22 cellular contexts compared by ENCODE assay signal in genomic region chr9:114235113-114235589, GRCh38.
DNase-seq lines count a peak whose midpoint lies in the region; ATAC-seq and TF ChIP-seq lines count a peak whose summit lies in the region.
"Had no signal": no experiment of that assay in that cellular context is flagged by ENCODE, and none has a peak within 500 bp of the region (broad histone marks: within the 10 kb centered on the region; RNA-seq: fewer than 3 reads in every experiment).

No MANE protein-coding gene starts in this region.

- H4K20me1 ChIP-seq in GM23338 (replicated peaks; ENCODE audit: insufficient read depth), result no peaks in the 10 kb centered on the region

- H3K36me3 ChIP-seq in GM23338 (ENCODE audit: insufficient read depth), result no peaks in the 10 kb centered on the region
- H3K36me3 ChIP-seq in effector memory CD4-positive, alpha-beta T cell (ENCODE audit: control insufficient read depth, insufficient read depth, low read length), result no peaks in the 10 kb centered on the region
- H3K36me3 ChIP-seq: gastrocnemius medialis, thyroid gland had no signal

- peak; percentile 21; the same call in 2 of the 3 replicates for ATAC-seq in GM23338
- no peak for ATAC-seq in GM18868 (IDR thresholded peaks at IDR 0.05; ENCODE audit: unreplicated experiment)
- no peak for ATAC-seq in HG02571 (IDR thresholded peaks at IDR 0.05; ENCODE audit: unreplicated experiment)
- ATAC-seq: gastrocnemius medialis, left colon had no signal

- no peak for TF ChIP-seq CTCF in GM23338 (conservative IDR thresholded peaks at IDR 0.05; ENCODE audit: low read depth in 2 of 2)
- TF ChIP-seq CTCF in nephron (IDR thresholded peaks at IDR 0.05; ENCODE audit: unreplicated experiment in 3 of 3), result no peak

- H3K27me3 Mint-ChIP-seq in GM23338 (ENCODE audit: insufficient read depth, low read depth, poor library complexity), result peaks cover 13% of the 10 kb centered on the region
- H3K27me3 Mint-ChIP-seq in nephron (ENCODE audit: low read depth), result peaks cover 11% of the 10 kb centered on the region

- peak; percentile 33 for DNase-seq in activated CD4-positive, alpha-beta T cell treated with anti-CD3 and anti-CD28 coated beads for 48 hours
- no peak for DNase-seq in activated CD4-positive, alpha-beta T cell treated with anti-CD3 and anti-CD28 coated beads for 4 hours
- no peak for DNase-seq in GM23338 (ENCODE audit: low spot score)
- DNase-seq in NCI-H345 treated with DMSO at 0.1 percent for 48 hours (lab: John Stamatoyannopoulos, UW; ENCODE audit: unreplicated experiment), result peak; percentile 19
- DNase-seq in effector memory CD4-positive, alpha-beta T cell, result no peak
- DNase-seq: activated CD4-positive, alpha-beta T cell treated with anti-CD3 and anti-CD28 coated beads, Interleukin-2, amount 10 ng/mL, durations not matched to agents 7 days and 5 days; activated naive CD4-positive, alpha-beta T cell treated with anti-CD3 and anti-CD28 coated beads, Interleukin-2, amount 10 ng/mL, durations not matched to agents 7 days and 5 days; activated T-cell treated with anti-CD3 and anti-CD28 coated beads, Interleukin-2, amount 50 U/mL, for 1 hour; aorta; CD4-positive, alpha-beta T cell; gastrocnemius medialis; KG1; left colon; NCI-H1092 treated with DMSO at 0.1 percent for 48 hours; stimulated activated naive B cell treated with anti-CD40 and anti-IgM and Interleukin-4, amounts not matched to agents 10 μg/mL and 1 μg/mL and 100 μg/mL, for 72 hours; T1000; thyroid gland had no signal

- H3K4me3 Mint-ChIP-seq in GM23338 (no peak overlapping the region), nephron (no peak overlapping the region)
- H3K4me3 Mint-ChIP-seq: activated CD4-positive, alpha-beta T cell treated with anti-CD3 and anti-CD28 coated beads, Interleukin-2, amount 10 ng/mL, durations not matched to agents 7 days and 5 days; activated naive CD4-positive, alpha-beta T cell treated with anti-CD3 and anti-CD28 coated beads, Interleukin-2, amount 10 ng/mL, durations not matched to agents 7 days and 5 days; CD4-positive, alpha-beta T cell; central memory CD8-positive, alpha-beta T cell; stimulated activated naive B cell treated with anti-CD40 and anti-IgM and Interleukin-4, amounts not matched to agents 10 μg/mL and 1 μg/mL and 100 μg/mL, for 72 hours had no signal

- no peak overlapping the region for H3K4me2 ChIP-seq in GM23338

- H3K36me3 Mint-ChIP-seq in GM23338 (ENCODE audit: low read depth), result no peaks in the 10 kb centered on the region
- peaks cover 6% of the 10 kb centered on the region for H3K36me3 Mint-ChIP-seq in nephron (ENCODE audit: low read depth)
- H3K36me3 Mint-ChIP-seq: activated naive CD4-positive, alpha-beta T cell treated with anti-CD3 and anti-CD28 coated beads, Interleukin-2, amount 10 ng/mL, durations not matched to agents 7 days and 5 days; stimulated activated naive B cell treated with anti-CD40 and anti-IgM and Interleukin-4, amounts not matched to agents 10 μg/mL and 1 μg/mL and 100 μg/mL, for 72 hours had no signal

- H3K4me3 ChIP-seq in GM23338, result no peak overlapping the region
- H3K4me3 ChIP-seq in effector memory CD4-positive, alpha-beta T cell (ENCODE audit: insufficient read depth, low read depth, low read length, poor library complexity, severe bottlenecking), result no peak overlapping the region
- H3K4me3 ChIP-seq: gastrocnemius medialis, SK-N-MC, thyroid gland had no signal

- no peak overlapping the region for H3K27ac Mint-ChIP-seq in GM23338
- H3K27ac Mint-ChIP-seq in nephron, result peak overlapping the region; percentile 33 to 80 (median 38)
- H3K27ac Mint-ChIP-seq: activated CD4-positive, alpha-beta T cell treated with anti-CD3 and anti-CD28 coated beads, Interleukin-2, amount 10 ng/mL, durations not matched to agents 7 days and 5 days; activated naive CD4-positive, alpha-beta T cell treated with anti-CD3 and anti-CD28 coated beads, Interleukin-2, amount 10 ng/mL, durations not matched to agents 7 days and 5 days; CD4-positive, alpha-beta T cell; stimulated activated naive B cell treated with anti-CD40 and anti-IgM and Interleukin-4, amounts not matched to agents 10 μg/mL and 1 μg/mL and 100 μg/mL, for 72 hours had no signal

- no peaks in the 10 kb centered on the region for H3K9me2 ChIP-seq in GM23338 (ENCODE audit: insufficient read depth)

- H3K4me1 ChIP-seq in GM23338 (ENCODE audit: insufficient read depth), result no peaks in the 10 kb centered on the region
- H3K4me1 ChIP-seq in effector memory CD4-positive, alpha-beta T cell (ENCODE audit: control insufficient read depth, insufficient read depth, low read length, poor library complexity, severe bottlenecking), result no peaks in the 10 kb centered on the region
- H3K4me1 ChIP-seq: thyroid gland had no signal

- no peak overlapping the region for H2AFZ ChIP-seq in GM23338

- H3K9me3 Mint-ChIP-seq in GM23338 (no peaks in the 10 kb centered on the region), nephron (no peaks in the 10 kb centered on the region)
- H3K9me3 Mint-ChIP-seq: activated CD4-positive, alpha-beta T cell treated with anti-CD3 and anti-CD28 coated beads, Interleukin-2, amount 10 ng/mL, durations not matched to agents 7 days and 5 days; activated naive CD4-positive, alpha-beta T cell treated with anti-CD3 and anti-CD28 coated beads, Interleukin-2, amount 10 ng/mL, durations not matched to agents 7 days and 5 days; CD4-positive, alpha-beta T cell; central memory CD8-positive, alpha-beta T cell; stimulated activated naive B cell treated with anti-CD40 and anti-IgM and Interleukin-4, amounts not matched to agents 10 μg/mL and 1 μg/mL and 100 μg/mL, for 72 hours had no signal

- H3K9me3 ChIP-seq in effector memory CD4-positive, alpha-beta T cell (ENCODE audit: control insufficient read depth, low read length), result no peaks in the 10 kb centered on the region
- H3K9me3 ChIP-seq: gastrocnemius medialis, thyroid gland had no signal

- no peaks in the 10 kb centered on the region for H3K27me3 ChIP-seq in GM23338 (ENCODE audit: insufficient read depth)
- H3K27me3 ChIP-seq in effector memory CD4-positive, alpha-beta T cell (replicated peaks; ENCODE audit: control insufficient read depth, insufficient read depth, low read length, poor library complexity, severe bottlenecking), result peaks cover 3% of the 10 kb centered on the region
- H3K27me3 ChIP-seq: gastrocnemius medialis, thyroid gland had no signal

- H3K4me1 Mint-ChIP-seq in GM23338 (peaks cover 20% of the 10 kb centered on the region), nephron (peaks cover 74% of the 10 kb centered on the region)
- H3K4me1 Mint-ChIP-seq: activated naive CD4-positive, alpha-beta T cell treated with anti-CD3 and anti-CD28 coated beads, Interleukin-2, amount 10 ng/mL, durations not matched to agents 7 days and 5 days; stimulated activated naive B cell treated with anti-CD40 and anti-IgM and Interleukin-4, amounts not matched to agents 10 μg/mL and 1 μg/mL and 100 μg/mL, for 72 hours had no signal

- no peak overlapping the region for H3K27ac ChIP-seq in GM23338 (ENCODE audit: low read depth)
- no peak overlapping the region for H3K27ac ChIP-seq in effector memory CD4-positive, alpha-beta T cell (ENCODE audit: insufficient read depth, low read length, poor library complexity, severe bottlenecking)
- H3K27ac ChIP-seq: gastrocnemius medialis, SK-N-MC, thyroid gland had no signal

- no peaks in the 10 kb centered on the region for H3K79me2 ChIP-seq in GM23338 (replicated peaks; ENCODE audit: insufficient read depth)

- H3F3A ChIP-seq in GM23338 (replicated peaks; ENCODE audit: low read depth), result no peaks in the 10 kb centered on the region

TF ChIP-seq in GM23338, 12 proteins besides CTCF, POLR2A, EP300 and RAD21 (continues in another document):
- TF ChIP-seq EZH2 (IDR thresholded peaks at IDR 0.05; ENCODE audit: low read depth, unreplicated experiment) (no peak), CREB1 (CRISPR knock-in tag; IDR thresholded peaks at IDR 0.05; ENCODE audit: low read depth) (no peak), ZNF331 (CRISPR knock-in tag; IDR thresholded peaks at IDR 0.05; ENCODE audit: low read depth) (no peak), JUNB (IDR thresholded peaks at IDR 0.05; ENCODE audit: unreplicated experiment) (no peak), POLR2AphosphoS5 (IDR thresholded peaks at IDR 0.05; ENCODE audit: low read depth) (no peak)

Comparison
In these comparisons a context has a peak if more than half of its experiments do, and no peak if none do; other contexts are left out.
1. DNase-seq: peak in activated CD4-positive, alpha-beta T cell treated with anti-CD3 and anti-CD28 coated beads for 48 hours (single experiment) and NCI-H345 treated with DMSO at 0.1 percent for 48 hours (single experiment); none in activated CD4-positive, alpha-beta T cell treated with anti-CD3 and anti-CD28 coated beads for 4 hours (0 of 2), GM23338 (single experiment) and effector memory CD4-positive, alpha-beta T cell (0 of 3).